Comparison of ENCODE assay signal across 10 cellular contexts in the genomic region with DNA sequence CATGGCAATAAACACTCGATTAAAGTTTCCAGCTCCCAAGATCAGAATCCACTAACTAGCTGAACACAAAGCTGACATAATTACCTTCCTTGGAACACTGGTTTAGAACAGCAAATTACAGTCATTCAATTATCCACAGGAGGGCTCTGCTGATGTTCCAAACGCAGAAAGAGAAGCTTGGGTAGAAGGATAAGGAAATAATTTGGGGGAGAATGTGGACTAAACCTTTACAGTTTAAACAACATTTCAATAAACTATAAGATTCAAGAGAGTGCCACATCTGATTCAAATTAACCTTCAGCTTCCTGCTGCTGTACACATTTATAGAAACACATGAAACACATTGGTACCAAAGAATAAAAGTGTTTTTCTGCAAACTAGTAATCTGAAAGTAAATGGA.
A peak's percentile ranks its signal among the peaks of the same experiment; 100 is the strongest.
DNase-seq lines count a peak whose midpoint lies in the region; ATAC-seq and TF ChIP-seq lines count a peak whose summit lies in the region.
"Had no signal": no experiment of that assay in that cellular context is flagged by ENCODE, and none has a peak within 500 bp of the region (broad histone marks: within the 10 kb centered on the region; RNA-seq: fewer than 3 reads in every experiment).

No MANE protein-coding gene starts in this region.

- peak; percentile 35 for DNase-seq in EL
- DNase-seq in NCI-H2107 treated with DMSO at 0.1 percent for 48 hours (lab: John Stamatoyannopoulos, UW; ENCODE audit: unreplicated experiment), result peak; percentile 96
- DNase-seq in brain microvascular endothelial cell, result no peak
- DNase-seq in neural crest cell (ENCODE audit: low read depth, low spot score), result no peak
- no peak for DNase-seq in WTC11 (ENCODE audit: low spot score)
- no peak for DNase-seq in Right ventricle myocardium superior
- DNase-seq in DMS114 treated with DMSO at 0.1 percent for 48 hours (lab: John Stamatoyannopoulos, UW; ENCODE audit: unreplicated experiment), result no peak
- DNase-seq: small intestine had no signal

- POLR2A ChIA-PET in WTC11 (lab: Charles Lee), result no interaction called here

- H3K27me3 ChIP-seq in brain microvascular endothelial cell (replicated peaks), result no peaks in the 10 kb centered on the region

- no peak overlapping the region for H3K27ac ChIP-seq in brain microvascular endothelial cell

- H3K9me3 Mint-ChIP-seq in neural crest cell (peaks cover 7% of the 10 kb centered on the region), WTC11 (peaks cover 23% of the 10 kb centered on the region)

- H3K36me3 Mint-ChIP-seq in neural crest cell (ENCODE audit: low read depth) (peaks cover 13% of the 10 kb centered on the region), WTC11 (peaks cover 17% of the 10 kb centered on the region)
- H3K36me3 Mint-ChIP-seq: activated naive CD4-positive, alpha-beta T cell treated with anti-CD3 and anti-CD28 coated beads, Interleukin-2, amount 50 U/mL, for 24 hours had no signal

- intact Hi-C loops in Right ventricle myocardium superior (cut with DNase I), result no loop called here

- no peaks in the 10 kb centered on the region for H3K36me3 ChIP-seq in brain microvascular endothelial cell (replicated peaks)

- no peak overlapping the region for H3K4me3 ChIP-seq in brain microvascular endothelial cell (ENCODE audit: low read depth, low read length)

- ATAC-seq in WTC11 (no peak), Right ventricle myocardium superior (ENCODE audit: poor library complexity) (no peak), HG02678 (IDR thresholded peaks at IDR 0.05; ENCODE audit: unreplicated experiment) (no peak)

- in situ Hi-C loops in brain microvascular endothelial cell (cut with HindIII; ENCODE audit: low pct_ligation_motif_present, low sequenced_read_pairs), result no loop called here

- H3K4me3 Mint-ChIP-seq in neural crest cell (no peak overlapping the region), WTC11 (no peak overlapping the region)
- H3K4me3 Mint-ChIP-seq: activated naive CD4-positive, alpha-beta T cell treated with anti-CD3 and anti-CD28 coated beads, Interleukin-2, amount 50 U/mL, for 24 hours had no signal

- CTCF ChIA-PET in WTC11 (lab: Charles Lee), result interaction anchor here (1.0 to 1.1 kb wide), 3 partner anchors 14 to 552 kb away, joined by 3 read pairs; no protein-coding TSS in a partner anchor

- H3K27me3 Mint-ChIP-seq in neural crest cell (ENCODE audit: low read depth) (no peaks in the 10 kb centered on the region), WTC11 (ENCODE audit: low read depth) (peaks cover 8% of the 10 kb centered on the region)

- peaks cover 40% of the 10 kb centered on the region for H3K4me1 Mint-ChIP-seq in neural crest cell
- peaks cover 26% of the 10 kb centered on the region for H3K4me1 Mint-ChIP-seq in WTC11
- H3K4me1 Mint-ChIP-seq: activated naive CD4-positive, alpha-beta T cell treated with anti-CD3 and anti-CD28 coated beads, Interleukin-2, amount 50 U/mL, for 24 hours had no signal

- H3K27ac Mint-ChIP-seq in neural crest cell (ENCODE audit: unreplicated experiment) (peak overlapping the region; percentile 1), WTC11 (no peak overlapping the region)
- H3K27ac Mint-ChIP-seq: activated naive CD4-positive, alpha-beta T cell treated with anti-CD3 and anti-CD28 coated beads, Interleukin-2, amount 50 U/mL, for 24 hours had no signal

- TF ChIP-seq CTCF in brain microvascular endothelial cell (IDR thresholded peaks at IDR 0.05; ENCODE audit: low read depth, low read length, missing control alignments), result peak; percentile 48
- no peak for TF ChIP-seq CTCF in neural crest cell (conservative IDR thresholded peaks at IDR 0.05)
- TF ChIP-seq CTCF in WTC11 (IDR thresholded peaks at IDR 0.05), result no peak

TF ChIP-seq in WTC11, 78 proteins besides CTCF, POLR2A, EP300 and RAD21:
- TF ChIP-seq ZNF416 (CRISPR knock-in tag; IDR thresholded peaks at IDR 0.05), result no peak
- TF ChIP-seq ZNF317 (CRISPR knock-in tag; IDR thresholded peaks at IDR 0.05; ENCODE audit: borderline replicate concordance, low read depth), result no peak

Comparison
In these comparisons a context has a peak if more than half of its experiments do, and no peak if none do; other contexts are left out.
1. DNase-seq: peak in EL (single experiment) and NCI-H2107 treated with DMSO at 0.1 percent for 48 hours (single experiment); none in brain microvascular endothelial cell (single experiment), neural crest cell (single experiment), WTC11 (single experiment), Right ventricle myocardium superior (single experiment) and DMS114 treated with DMSO at 0.1 percent for 48 hours (single experiment).